Comparison of ENCODE assay signal across 8 cellular contexts in genomic region chr3:8110966-8111798, GRCh38.
DNase-seq lines count a peak whose midpoint lies in the region; ATAC-seq, FAIRE-seq and TF ChIP-seq lines count a peak whose summit lies in the region.

No MANE protein-coding gene starts in this region.

- peak; percentile 96 for FAIRE-seq in D721Med (lab: Jason Lieb, UNC)

- no peaks in the 10 kb centered on the region for H3K27me3 ChIP-seq in OCI-LY3 (ENCODE audit: low read depth, low read length)

- no peaks in the 10 kb centered on the region for H4K20me1 ChIP-seq in OCI-LY3 (ENCODE audit: insufficient read depth, low read length)

- no peak overlapping the region for H3K27ac ChIP-seq in OCI-LY3 (ENCODE audit: low read length)

- TF ChIP-seq CTCF in D721Med (IDR thresholded peaks at IDR 0.05; ENCODE audit: insufficient read depth, missing control alignments) (peak; percentile 90), OCI-LY3 (IDR thresholded peaks at IDR 0.05; ENCODE audit: low read depth, low read length) (peak; percentile 91), neural crest cell (conservative IDR thresholded peaks at IDR 0.05) (peak; percentile 88)

- peak overlapping the region; percentile 31 for H3K4me3 Mint-ChIP-seq in activated T-cell treated with anti-CD3 and anti-CD28 coated beads, Interleukin-2, amount 50 U/mL, for 4 hours
- no peak overlapping the region for H3K4me3 Mint-ChIP-seq in neural crest cell

- H3K9me3 ChIP-seq in OCI-LY3 (ENCODE audit: insufficient read depth, low read length), result no peaks in the 10 kb centered on the region

- no peaks in the 10 kb centered on the region for H3K79me2 ChIP-seq in OCI-LY3 (ENCODE audit: low read length)

- peak overlapping the region; percentile 71 for H3K9ac ChIP-seq in OCI-LY3 (ENCODE audit: low read length)

- no peaks in the 10 kb centered on the region for H3K9me3 Mint-ChIP-seq in activated T-cell treated with anti-CD3 and anti-CD28 coated beads, Interleukin-2, amount 50 U/mL, for 4 hours
- H3K9me3 Mint-ChIP-seq in neural crest cell, result no peaks in the 10 kb centered on the region

- peak overlapping the region; percentile 100 for H2AFZ ChIP-seq in OCI-LY3 (ENCODE audit: low read depth, low read length)

- H3K4me2 ChIP-seq in OCI-LY3 (ENCODE audit: low read length), result peak overlapping the region; percentile 90

- H3K27me3 Mint-ChIP-seq in activated T-cell treated with anti-CD3 and anti-CD28 coated beads, Interleukin-2, amount 50 U/mL, for 4 hours (ENCODE audit: low read depth), result no peaks in the 10 kb centered on the region
- no peaks in the 10 kb centered on the region for H3K27me3 Mint-ChIP-seq in neural crest cell (ENCODE audit: low read depth)

- no peak for DNase-seq in D721Med (ENCODE audit: insufficient read length, low spot score)
- DNase-seq in activated T-cell treated with anti-CD3 and anti-CD28 coated beads, Interleukin-2, amount 50 U/mL, for 4 hours, result peak; percentile 36
- DNase-seq in fibroblast of peridontal ligament (ENCODE audit: extremely low read depth), result peak; percentile 10
- peak; percentile 80 for DNase-seq in neural crest cell (ENCODE audit: low read depth, low spot score)
- peak; percentile 96 for DNase-seq in superior temporal gyrus (ENCODE audit: extremely low spot score)

- peak overlapping the region; percentile 84 for H3K4me3 ChIP-seq in OCI-LY3 (ENCODE audit: low read length)

- H3K36me3 Mint-ChIP-seq in activated T-cell treated with anti-CD3 and anti-CD28 coated beads, Interleukin-2, amount 50 U/mL, for 4 hours (ENCODE audit: insufficient read depth), result no peaks in the 10 kb centered on the region
- H3K36me3 Mint-ChIP-seq in neural crest cell (ENCODE audit: low read depth), result no peaks in the 10 kb centered on the region

- H3K4me1 Mint-ChIP-seq in activated T-cell treated with anti-CD3 and anti-CD28 coated beads, Interleukin-2, amount 50 U/mL, for 4 hours (ENCODE audit: low read depth), result peaks cover 3% of the 10 kb centered on the region
- H3K4me1 Mint-ChIP-seq in neural crest cell, result peaks cover 9% of the 10 kb centered on the region

- peaks cover 9% of the 10 kb centered on the region for H3K4me1 ChIP-seq in OCI-LY3 (ENCODE audit: low read length)

- ATAC-seq in GM19468 (IDR thresholded peaks at IDR 0.05; ENCODE audit: extremely low read depth, unreplicated experiment), result peak; percentile 97
- ATAC-seq in HG03558 (IDR thresholded peaks at IDR 0.05; ENCODE audit: extremely low read depth, unreplicated experiment), result peak; percentile 81
- peak; percentile 91 to 98 for ATAC-seq in activated T-cell treated with anti-CD3 and anti-CD28 coated beads, Interleukin-2, amount 50 U/mL, for 4 hours

- no peaks in the 10 kb centered on the region for H3K36me3 ChIP-seq in OCI-LY3 (replicated peaks; ENCODE audit: low read depth, low read length)

- H3K27ac Mint-ChIP-seq in neural crest cell (ENCODE audit: unreplicated experiment), result no peak overlapping the region
